20 cellular contexts compared by ENCODE assay signal in the genomic region with DNA sequence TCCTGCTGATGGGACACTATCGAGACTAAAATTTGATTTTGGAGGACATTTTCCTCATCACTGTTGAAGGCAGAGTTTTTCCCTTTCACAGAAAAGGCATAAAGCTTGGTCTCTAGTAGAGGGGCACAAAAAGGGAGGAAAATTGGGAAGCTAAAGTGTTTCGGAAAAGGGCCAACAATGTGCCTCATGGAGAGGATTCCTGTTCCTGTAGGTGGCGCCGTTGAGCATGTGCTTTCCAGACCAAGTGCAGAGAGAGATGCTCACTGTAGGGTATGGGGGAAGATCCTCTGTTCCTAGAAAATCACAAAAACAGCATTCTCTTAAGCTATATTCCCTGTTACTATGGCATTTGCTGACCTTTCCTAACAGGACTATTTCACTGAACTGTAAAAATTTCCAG. TPM values are rescaled to one million over a fixed set of nuclear protein-coding genes. Genes with fewer than 3 reads are reported as not detected.
A peak's percentile ranks its signal among the peaks of the same experiment; 100 is the strongest.
DNase-seq lines count a peak whose midpoint lies in the region; ATAC-seq and TF ChIP-seq lines count a peak whose summit lies in the region.
"Had no signal": no experiment of that assay in that cellular context is flagged by ENCODE, and none has a peak within 500 bp of the region (broad histone marks: within the 10 kb centered on the region; RNA-seq: fewer than 3 reads in every experiment).

No MANE protein-coding gene starts in this region.

- dilution Hi-C loops in mammary epithelial cell (cut with HindIII; ENCODE audit: low sequenced_read_pairs), result no loop called here

- H3K4me3 Mint-ChIP-seq in MCF 10A (ENCODE audit: unreplicated experiment) (no peak overlapping the region), neural progenitor cell (no peak overlapping the region)
- H3K4me3 Mint-ChIP-seq in effector memory CD8-positive, alpha-beta T cell, result no peak overlapping the region

- POLR2A ChIA-PET in MCF 10A (lab: Yijun Ruan, JAX) (no interaction called here), Panc1 (lab: Charles Lee) (no interaction called here)

- H3K36me3 Mint-ChIP-seq in MCF 10A (ENCODE audit: insufficient read depth, unreplicated experiment) (no peaks in the 10 kb centered on the region), neural progenitor cell (no peaks in the 10 kb centered on the region)
- no peaks in the 10 kb centered on the region for H3K36me3 Mint-ChIP-seq in effector memory CD8-positive, alpha-beta T cell (ENCODE audit: insufficient read depth)

- no peaks in the 10 kb centered on the region for H3K4me1 ChIP-seq in mammary epithelial cell (ENCODE audit: insufficient read depth, low read length)
- H3K4me1 ChIP-seq in Panc1 (ENCODE audit: control insufficient read depth, insufficient read depth, low read length), result no peaks in the 10 kb centered on the region
- no peaks in the 10 kb centered on the region for H3K4me1 ChIP-seq in neural progenitor cell
- H3K4me1 ChIP-seq: Caco-2, gastrocnemius medialis had no signal

- CTCF ChIA-PET in MCF 10A (lab: Yijun Ruan, JAX) (interaction anchor here (0.7 kb wide), 1 partner anchor 1541 kb away, joined by 3 read pairs; no protein-coding TSS in a partner anchor), mammary epithelial cell (lab: Charles Lee; ENCODE audit: low non-redundant PET) (no interaction called here), Panc1 (lab: Charles Lee) (no interaction called here)

- H3K36me3 ChIP-seq in mammary epithelial cell (ENCODE audit: insufficient read depth, low read length) (no peaks in the 10 kb centered on the region), Panc1 (ENCODE audit: control insufficient read depth, insufficient read depth, low read length) (no peaks in the 10 kb centered on the region), neural progenitor cell (no peaks in the 10 kb centered on the region)
- H3K36me3 ChIP-seq: gastrocnemius medialis, ovary, thoracic aorta had no signal

- no peaks in the 10 kb centered on the region for H3K27me3 ChIP-seq in mammary epithelial cell (ENCODE audit: insufficient read depth, low read length)
- no peaks in the 10 kb centered on the region for H3K27me3 ChIP-seq in Panc1 (ENCODE audit: control insufficient read depth, insufficient read depth, low read length)
- H3K27me3 ChIP-seq in neural progenitor cell, result no peaks in the 10 kb centered on the region
- H3K27me3 ChIP-seq: gastrocnemius medialis, ovary had no signal

- no peaks in the 10 kb centered on the region for H3F3A ChIP-seq in neural progenitor cell (ENCODE audit: low read depth)

- H3K27me3 Mint-ChIP-seq in MCF 10A (ENCODE audit: insufficient read depth, unreplicated experiment), result no peaks in the 10 kb centered on the region
- peaks cover 3% of the 10 kb centered on the region for H3K27me3 Mint-ChIP-seq in neural progenitor cell (ENCODE audit: insufficient read depth, low read depth)
- no peaks in the 10 kb centered on the region for H3K27me3 Mint-ChIP-seq in effector memory CD8-positive, alpha-beta T cell

- H3K4me2 ChIP-seq in mammary epithelial cell (ENCODE audit: insufficient read depth, low read depth, low read length) (no peak overlapping the region), neural progenitor cell (no peak overlapping the region)

- no peak overlapping the region for H3K27ac ChIP-seq in mammary epithelial cell (ENCODE audit: insufficient read depth, low read depth, low read length)
- H3K27ac ChIP-seq in Panc1 (ENCODE audit: low read length), result no peak overlapping the region
- no peak overlapping the region for H3K27ac ChIP-seq in neural progenitor cell
- H3K27ac ChIP-seq: gastrocnemius medialis, ovary, skin epidermis, thoracic aorta had no signal

- H2AFZ ChIP-seq in mammary epithelial cell (ENCODE audit: low read depth, low read length) (no peak overlapping the region), neural progenitor cell (replicated peaks) (no peak overlapping the region)

- ATAC-seq in Panc1 (no peak), GM18909 (IDR thresholded peaks at IDR 0.05; ENCODE audit: poor library complexity, unreplicated experiment) (no peak)
- ATAC-seq in effector memory CD8-positive, alpha-beta T cell (replicated peaks), result no peak
- ATAC-seq: gastrocnemius medialis, left ventricle myocardium superior, Right ventricle myocardium inferior had no signal

- peak; percentile 0 for DNase-seq in MCF 10A (ENCODE audit: unreplicated experiment)
- DNase-seq in mammary epithelial cell, result no peak
- DNase-seq in HT-29 (ENCODE audit: low spot score), result peak; percentile 22
- DNase-seq in Panc1 (ENCODE audit: low read depth, low spot score), result no peak
- DNase-seq in neural progenitor cell (ENCODE audit: low spot score), result no peak
- DNase-seq in NCI-H2029 (lab: John Stamatoyannopoulos, UW), result no peak
- DNase-seq in effector memory CD8-positive, alpha-beta T cell, result no peak
- DNase-seq: activated CD4-positive, alpha-beta T cell treated with anti-CD3 and anti-CD28 coated beads for 1 hour; activated CD8-positive, alpha-beta memory T cell treated with anti-CD3 and anti-CD28 coated beads, Interleukin-2, amount 50 U/mL, for 48 hours; Caco-2; gastrocnemius medialis; left ventricle myocardium superior; NCI-H69; ovary had no signal

- H3K9me3 Mint-ChIP-seq in MCF 10A (ENCODE audit: unreplicated experiment) (peaks cover 19% of the 10 kb centered on the region), neural progenitor cell (peaks cover 19% of the 10 kb centered on the region)
- peaks cover 7 to 9% of the 10 kb centered on the region in 2 donors for H3K9me3 Mint-ChIP-seq in effector memory CD8-positive, alpha-beta T cell

- no peaks in the 10 kb centered on the region for H3K79me2 ChIP-seq in mammary epithelial cell (ENCODE audit: insufficient read depth, low read length)
- H3K79me2 ChIP-seq in neural progenitor cell (ENCODE audit: low read depth), result no peaks in the 10 kb centered on the region

- BruUV-seq in MCF 10A (replicated peaks; lab: Mats Ljungman, UMichigan) (no TSS peak), mammary epithelial cell (replicated peaks; lab: Mats Ljungman, UMichigan) (no TSS peak), Panc1 (replicated peaks; lab: Mats Ljungman, UMichigan) (no TSS peak)

- WGBS in mammary epithelial cell (ENCODE audit: low coverage, missing lambda C conversion rate), result 34% methylated on average over 4 of the region's 4 CpGs

- H3K9me3 ChIP-seq in mammary epithelial cell (replicated peaks; ENCODE audit: insufficient read depth, low read length) (peaks cover 6% of the 10 kb centered on the region), Panc1 (ENCODE audit: control insufficient read depth, insufficient read depth, low read depth, low read length) (0 out of 2 replicates have a peak, but pooled peaks cover 7% of the 10 kb centered on the region), neural progenitor cell (ENCODE audit: low read depth) (peaks cover 20% of the 10 kb centered on the region)
- H3K9me3 ChIP-seq: Caco-2, gastrocnemius medialis had no signal

- H3K4me1 Mint-ChIP-seq in MCF 10A (ENCODE audit: insufficient read depth, unreplicated experiment), result no peaks in the 10 kb centered on the region
- H3K4me1 Mint-ChIP-seq in neural progenitor cell, result no peaks in the 10 kb centered on the region
- H3K4me1 Mint-ChIP-seq in effector memory CD8-positive, alpha-beta T cell (ENCODE audit: low read depth in 2 of 2), result no peaks in the 10 kb centered on the region

- no peak overlapping the region for H3K4me3 ChIP-seq in mammary epithelial cell (replicated peaks in 1 of 3; ENCODE audit: insufficient read depth in 1 of 3, low read depth in 2 of 3, low read length in 3 of 3)
- no peak overlapping the region for H3K4me3 ChIP-seq in Panc1 (ENCODE audit: low read depth in 2 of 2, low read length in 2 of 2)
- H3K4me3 ChIP-seq in neural progenitor cell, result no peak overlapping the region
- H3K4me3 ChIP-seq: gastrocnemius medialis, ovary, skin epidermis, thoracic aorta had no signal

- H4K20me1 ChIP-seq in mammary epithelial cell (ENCODE audit: insufficient read depth, low read length) (no peaks in the 10 kb centered on the region), neural progenitor cell (ENCODE audit: low read depth) (no peaks in the 10 kb centered on the region)

- H3K9ac ChIP-seq in mammary epithelial cell (ENCODE audit: insufficient read depth, low read length) (no peak overlapping the region), neural progenitor cell (no peak overlapping the region)

- intact Hi-C loops in MCF 10A (cut with micrococcal nuclease) (no loop called here), mammary epithelial cell (cut with micrococcal nuclease) (no loop called here), Panc1 (cut with micrococcal nuclease; ENCODE audit: unreplicated experiment) (no loop called here)

- in situ Hi-C loops in mammary epithelial cell (cut with MboI; ENCODE audit: low sequenced_read_pairs in 2 of 2) (no loop called here), Panc1 (cut with HindIII; ENCODE audit: low pct_unique_long_range_greater_than_20kb, low sequenced_read_pairs) (no loop called here)

- TF ChIP-seq CTCF in MCF 10A (IDR thresholded peaks at IDR 0.05; ENCODE audit: unreplicated experiment) (no peak), mammary epithelial cell (conservative IDR thresholded peaks at IDR 0.05 in 1 of 2, IDR thresholded peaks at IDR 0.05 in 1 of 2; ENCODE audit: extremely low read depth in 1 of 2, insufficient read depth in 1 of 2, low read depth in 1 of 2, low read length in 2 of 2) (no peak), Panc1 (IDR thresholded peaks at IDR 0.05) (peak; percentile 30; the same call in 1 of the 2 replicates), neural progenitor cell (IDR thresholded peaks at IDR 0.05) (peak; percentile 16)

- H3K27ac Mint-ChIP-seq in MCF 10A (ENCODE audit: low read depth, unreplicated experiment) (no peak overlapping the region), neural progenitor cell (no peak overlapping the region)
- H3K27ac Mint-ChIP-seq in effector memory CD8-positive, alpha-beta T cell, result no peak overlapping the region

RNA-seq across cellular contexts. Expression of a gene that starts 18.4 kb away (rescaled TPM):
- total RNA-seq in MCF 10A (2022), result not detected in 2 replicates
- not detected for total RNA-seq in mammary epithelial cell
- not detected for polyA plus RNA-seq in mammary epithelial cell
- polyA minus RNA-seq in mammary epithelial cell, result not detected
- total RNA-seq in HT-29 (2014; rRNA removed; shearing (Covaris generic)), result not detected in 2 replicates
- total RNA-seq in Panc1 (2021; ENCODE audit: unreplicated experiment), result not detected
- not detected for polyA plus RNA-seq in Panc1 (2012; ENCODE audit: insufficient read length)
- total RNA-seq in neural progenitor cell (ENCODE audit: low replicate concordance), result not detected in 2 replicates
- total RNA-seq: astrocyte, Caco-2, gastrocnemius medialis, left ventricle myocardium superior, LHCN-M2, ovary, Right ventricle myocardium inferior, thoracic aorta had no signal
- polyA plus RNA-seq: ovary had no signal

RNA-seq across cellular contexts. Expression of a gene that starts 60.0 kb away (rescaled TPM):
- total RNA-seq in MCF 10A (2022), result not detected in 2 replicates
- total RNA-seq in mammary epithelial cell, result not detected
- polyA plus RNA-seq in mammary epithelial cell, result not detected
- not detected for polyA minus RNA-seq in mammary epithelial cell
- total RNA-seq in HT-29 (2014; rRNA removed; shearing (Covaris generic)), result not detected in 2 replicates
- not detected for total RNA-seq in Panc1 (2021; ENCODE audit: unreplicated experiment)
- polyA plus RNA-seq in Panc1 (2012; ENCODE audit: insufficient read length), result not detected
- total RNA-seq in neural progenitor cell (ENCODE audit: low replicate concordance), result not detected in 2 replicates
- total RNA-seq: astrocyte, Caco-2, gastrocnemius medialis, left ventricle myocardium superior, LHCN-M2, ovary, Right ventricle myocardium inferior, thoracic aorta had no signal
- polyA plus RNA-seq: ovary had no signal

Comparison
In these comparisons a context has a peak if more than half of its experiments do, and no peak if none do; other contexts are left out.
1. DNase-seq: peak in MCF 10A (single experiment) and HT-29 (single experiment); none in mammary epithelial cell (single experiment), Panc1 (single experiment), neural progenitor cell (single experiment), NCI-H2029 (single experiment) and effector memory CD8-positive, alpha-beta T cell (0 of 3).
2. CTCF ChIP-seq: peak in Panc1 (single experiment) and neural progenitor cell (single experiment); none in MCF 10A (single experiment) and mammary epithelial cell (0 of 2).